ENCODE assay signal across 6 cellular contexts in genomic region chr3:195354009-195354408, GRCh38.
DNase-seq lines count a peak whose midpoint lies in the region; ATAC-seq, FAIRE-seq and TF ChIP-seq lines count a peak whose summit lies in the region.
"Not testable (repeated sequence)": the region's sequence is repeated elsewhere in the genome, so short reads cannot be mapped to it uniquely, and the experiment has no call there.

No MANE protein-coding gene starts in this region.

- not testable (repeated sequence) for H3K27me3 Mint-ChIP-seq in Caco-2 (ENCODE audit: insufficient read depth, unreplicated experiment)

- not testable (repeated sequence) for H4K20me1 ChIP-seq in K562 (replicated peaks; ENCODE audit: control insufficient read depth, insufficient read depth, low read length)
- peaks cover 41% of the 10 kb centered on the region for H4K20me1 ChIP-seq in smooth muscle cell (ENCODE audit: low read depth)

- not testable (repeated sequence) for H3K9me1 ChIP-seq in K562 (ENCODE audit: control insufficient read depth, insufficient read depth, low read length)

- not testable (repeated sequence) for TF ChIP-seq EP300 in K562 (IDR thresholded peaks at IDR 0.05; ENCODE audit: low read length)

- H3K27me3 ChIP-seq in Caco-2 (replicated peaks; ENCODE audit: control insufficient read depth, insufficient read depth, low read length); SJSA1 (replicated peaks); K562 (ENCODE audit: control insufficient read depth in 2 of 2, insufficient read depth in 2 of 2, low read length in 2 of 2); smooth muscle cell (ENCODE audit: low read depth): not testable (repeated sequence)

- not testable (repeated sequence) for ATAC-seq in K562

- CTCF ChIA-PET in Caco-2 (lab: Charles Lee) (interaction anchor here (0.6 to 0.7 kb wide), 2 partner anchors 83 to 312 kb away, joined by 3 read pairs; partner anchors contain the start of gene XXYLT1), HEK293 (lab: Yijun Ruan, JAX) (interaction anchor here (0.6 kb wide), 1 partner anchor 83 kb away, joined by 7 read pairs; no protein-coding TSS in a partner anchor)
- CTCF ChIA-PET in K562 (lab: Yijun Ruan, JAX; ENCODE audit: low intra/inter-chr PET ratio) = not testable (repeated sequence)

- intact Hi-C loops in Caco-2 (cut with micrococcal nuclease; ENCODE audit: unreplicated experiment); K562 (cut with micrococcal nuclease): not testable (repeated sequence)

- not testable (repeated sequence) for TF ChIP-seq CTCF in Caco-2 (IDR thresholded peaks at IDR 0.05; ENCODE audit: insufficient read depth in 1 of 2, low read depth in 1 of 2, low read length in 1 of 2, severe bottlenecking in 1 of 2, unreplicated experiment in 1 of 2); HEK293 (tag by site-specific recombination; IDR thresholded peaks at IDR 0.05); K562 (IDR thresholded peaks at IDR 0.05 in 2 of 3, conservative IDR thresholded peaks at IDR 0.05 in 1 of 3; ENCODE audit: insufficient read depth in 2 of 3, low read depth in 1 of 3, low read length in 3 of 3); smooth muscle cell (IDR thresholded peaks at IDR 0.05; ENCODE audit: borderline replicate concordance, insufficient read depth, poor library complexity, severe bottlenecking)

- in situ Hi-C loops in K562 (cut with MboI) = not testable (repeated sequence)

- TF ChIP-seq POLR2A in K562 (conservative IDR thresholded peaks at IDR 0.05) = not testable (repeated sequence)

- not testable (repeated sequence) for H3F3A ChIP-seq in smooth muscle cell (ENCODE audit: low read depth)

- not testable (repeated sequence) for DNase-seq in Caco-2; SJSA1 (ENCODE audit: low read depth in 1 of 2, low spot score in 2 of 2); K562 (ENCODE audit: extremely low read depth in 1 of 4, low spot score in 3 of 4); epithelial cell of prostate (ENCODE audit: low read depth, low spot score); smooth muscle cell (lab: John Stamatoyannopoulos, UW; ENCODE audit: unreplicated experiment)

- H3K27ac Mint-ChIP-seq in Caco-2 (ENCODE audit: unreplicated experiment) = peak overlapping the region; percentile 90

- not testable (repeated sequence) for TF ChIP-seq RAD21 in K562 (CRISPR knock-in tag; conservative IDR thresholded peaks at IDR 0.05 in 1 of 2, IDR thresholded peaks at IDR 0.05 in 1 of 2)

- not testable (repeated sequence) for H3K9me3 ChIP-seq in Caco-2; HEK293 (ENCODE audit: control insufficient read depth, insufficient read depth, low read depth, low read length); SJSA1 (replicated peaks); K562 (replicated peaks; ENCODE audit: control insufficient read depth, insufficient read depth, low read depth, low read length); smooth muscle cell (replicated peaks; ENCODE audit: low read depth)

- H2AFZ ChIP-seq in K562 (ENCODE audit: low read depth, low read length); smooth muscle cell (ENCODE audit: low read depth): not testable (repeated sequence)

- H3K36me3 ChIP-seq in Caco-2 (ENCODE audit: control insufficient read depth, insufficient read depth, low read length); HEK293 (ENCODE audit: control insufficient read depth in 2 of 2, insufficient read depth in 1 of 2, low read length in 2 of 2); SJSA1; K562 (ENCODE audit: control insufficient read depth, insufficient read depth, low read length); smooth muscle cell (ENCODE audit: low read depth): not testable (repeated sequence)

- H3K79me2 ChIP-seq in K562 (ENCODE audit: control insufficient read depth, insufficient read depth, low read length) = peaks cover 12% of the 10 kb centered on the region; the same call in 2 of the 3 replicates
- peaks cover 14% of the 10 kb centered on the region for H3K79me2 ChIP-seq in smooth muscle cell (ENCODE audit: low read depth)

- not testable (repeated sequence) for H3K4me2 ChIP-seq in K562 (ENCODE audit: insufficient read depth, low read length); smooth muscle cell

- POLR2A ChIA-PET in Caco-2 (lab: Charles Lee); HEK293 (lab: Yijun Ruan, JAX); K562 (lab: Yijun Ruan, JAX): not testable (repeated sequence)

- H3K4me3 ChIP-seq in Caco-2 (ENCODE audit: low read depth, low read length); HEK293 (ENCODE audit: low read depth, low read length); SJSA1; K562; smooth muscle cell: not testable (repeated sequence)

- not testable (repeated sequence) for H3K4me3 Mint-ChIP-seq in Caco-2 (ENCODE audit: unreplicated experiment)

- not testable (repeated sequence) for H3K4me1 ChIP-seq in Caco-2; HEK293 (ENCODE audit: control insufficient read depth, insufficient read depth, low read length); SJSA1 (replicated peaks); smooth muscle cell (ENCODE audit: low read depth)
- H3K4me1 ChIP-seq in K562 (replicated peaks in 1 of 2; ENCODE audit: control insufficient read depth in 2 of 2, insufficient read depth in 2 of 2, low read length in 2 of 2) = peaks cover 3 to 12% of the 10 kb centered on the region in 2 experiments; a peak in 3 of 5 replicates

- not testable (repeated sequence) for FAIRE-seq in K562 (lab: Jason Lieb, UNC)

- not testable (repeated sequence) for H3K27ac ChIP-seq in HEK293 (ENCODE audit: extremely low read depth, low read depth, low read length); K562 (ENCODE audit: extremely low read depth, low read depth, low read length)
- H3K27ac ChIP-seq in SJSA1 = peak overlapping the region; percentile 20; the same call in 1 of the 2 replicates
- peak overlapping the region; percentile 93 for H3K27ac ChIP-seq in epithelial cell of prostate
- H3K27ac ChIP-seq in smooth muscle cell (ENCODE audit: low read depth) = peak overlapping the region; percentile 54

- H3K4me1 Mint-ChIP-seq in Caco-2 (ENCODE audit: low read depth, unreplicated experiment) = not testable (repeated sequence)

- not testable (repeated sequence) for H3K9me3 Mint-ChIP-seq in Caco-2 (ENCODE audit: unreplicated experiment)

- not testable (repeated sequence) for BruUV-seq in Caco-2 (replicated peaks; lab: Mats Ljungman, UMichigan); K562 (replicated peaks; lab: Mats Ljungman, UMichigan)

- 93% methylated on average over 1 of the region's 2 CpGs for WGBS in K562 (ENCODE audit: insufficient coverage, low coverage, missing lambda C conversion rate)
- 79% methylated on average over 2 of the region's 2 CpGs for WGBS in smooth muscle cell (ENCODE audit: low lambda C conversion rate)

- H3K36me3 Mint-ChIP-seq in Caco-2 (ENCODE audit: insufficient read depth, unreplicated experiment) = not testable (repeated sequence)

- H3K9ac ChIP-seq in K562 (ENCODE audit: insufficient read depth in 1 of 2, low read depth in 2 of 2, low read length in 2 of 2); smooth muscle cell (ENCODE audit: low read depth): not testable (repeated sequence)

TF ChIP-seq in HEK293, 187 proteins besides CTCF, POLR2A, EP300 and RAD21:
- TF ChIP-seq ZNF580 (tag by site-specific recombination; IDR thresholded peaks at IDR 0.05) (0 out of 2 replicates have a peak, but pooled peaks have one; percentile 37), ZNF146 (tag by site-specific recombination; IDR thresholded peaks at IDR 0.05) (peak; percentile 89)

TF ChIP-seq in K562, 482 proteins besides CTCF, POLR2A, EP300 and RAD21:
- TF ChIP-seq ZNF146 (CRISPR knock-in tag; IDR thresholded peaks at IDR 0.05; ENCODE audit: unreplicated experiment) (peak; percentile 94), MEF2D (tag; conservative IDR thresholded peaks at IDR 0.05; ENCODE audit: low read depth) (0 out of 2 replicates have a peak, but pooled peaks have one; percentile 31), TRIM24 (IDR thresholded peaks at IDR 0.05) (peak in 1 of 2 experiments; percentile 25; a peak in 1 of 4 replicates), SMARCA5 (IDR thresholded peaks at IDR 0.05) (peak; percentile 28; the same call in 1 of the 2 replicates), KDM1A (IDR thresholded peaks at IDR 0.05) (peak in 1 of 2 experiments; percentile 52; a peak in 1 of 4 replicates), HDAC2 (IDR thresholded peaks at IDR 0.05) (peak; percentile 19; the same call in 1 of the 2 replicates), ZFP1 (CRISPR knock-in tag; IDR thresholded peaks at IDR 0.05) (peak; percentile 64), BCOR (IDR thresholded peaks at IDR 0.05) (peak; percentile 81; the same call in 1 of the 2 replicates), ADNP (tag; IDR thresholded peaks at IDR 0.05) (peak; percentile 46; the same call in 1 of the 2 replicates)
